In the genomic region with DNA sequence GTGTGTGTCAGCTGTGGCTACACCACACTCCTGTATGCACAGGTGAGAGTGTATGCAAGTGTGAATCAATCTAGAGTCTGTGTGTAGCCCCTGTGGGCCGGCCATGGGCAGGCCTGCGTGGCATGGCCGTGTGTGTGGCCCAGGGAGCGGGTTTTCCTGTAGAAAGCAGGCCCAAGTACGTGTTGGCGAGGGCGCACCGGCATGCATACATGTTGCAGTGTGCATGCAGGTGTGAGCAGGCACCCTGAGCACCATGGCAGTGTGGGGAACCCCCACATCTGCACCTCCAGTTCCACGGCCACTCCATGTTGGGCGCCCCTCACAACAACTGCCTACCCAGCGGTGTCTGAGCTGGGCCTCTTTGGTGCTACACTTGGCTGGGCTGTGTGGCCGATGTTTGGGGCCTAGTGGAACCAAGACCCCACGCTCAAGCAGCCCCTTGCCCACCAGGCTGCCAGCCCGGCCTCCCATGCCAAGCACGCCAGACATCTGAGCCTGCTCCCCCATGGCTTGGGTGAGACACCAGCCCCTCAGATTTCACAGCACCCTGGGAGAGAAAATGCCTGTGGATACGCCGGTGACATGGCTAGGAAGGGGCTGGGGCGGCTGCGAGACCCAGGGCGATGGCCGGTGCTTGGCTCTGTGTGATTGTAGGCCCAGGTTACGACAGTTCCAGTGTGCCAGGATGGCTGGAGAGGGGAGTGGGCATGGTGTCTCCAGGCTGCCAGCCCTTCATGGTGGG, we compare ENCODE assay signal across 11 cellular contexts. TPM values are rescaled to one million over a fixed set of nuclear protein-coding genes. Genes with fewer than 3 reads are reported as not detected.
DNase-seq lines count a peak whose midpoint lies in the region; ATAC-seq, FAIRE-seq and TF ChIP-seq lines count a peak whose summit lies in the region.
"Had no signal": no experiment of that assay in that cellular context is flagged by ENCODE, and none has a peak within 500 bp of the region (broad histone marks: within the 10 kb centered on the region; RNA-seq: fewer than 3 reads in every experiment).

No MANE protein-coding gene starts in this region.

- H3K4me3 Mint-ChIP-seq in T-helper 2 cell treated with Interferon-gamma antibody and Interleukin-4, amounts not matched to agents 5 μg/mL and 100 μg/mL, for 36 hours, result peak overlapping the region; percentile 45

- no peak overlapping the region for H3K4me2 ChIP-seq in Karpas-422 (ENCODE audit: low read depth, low read length, poor library complexity, severe bottlenecking)

- H3K27me3 ChIP-seq in adipocyte (replicated peaks; ENCODE audit: control insufficient read depth, insufficient read depth, low read length) (no peaks in the 10 kb centered on the region), left lung (peaks cover 0 to 23% of the 10 kb centered on the region in 2 donors), Karpas-422 (ENCODE audit: low read length) (no peaks in the 10 kb centered on the region)

- H3K27me3 Mint-ChIP-seq in T-helper 2 cell treated with Interferon-gamma antibody and Interleukin-4, amounts not matched to agents 5 μg/mL and 100 μg/mL, for 36 hours (ENCODE audit: low read depth), result peaks cover 42% of the 10 kb centered on the region

- no peaks in the 10 kb centered on the region for H3K9me3 Mint-ChIP-seq in T-helper 2 cell treated with Interferon-gamma antibody and Interleukin-4, amounts not matched to agents 5 μg/mL and 100 μg/mL, for 36 hours

- H3K27ac ChIP-seq in left lung (peak overlapping the region; percentile 81 to 84), Karpas-422 (ENCODE audit: low read length) (no peak overlapping the region)

- TF ChIP-seq POLR2A in GM12892 (IDR thresholded peaks at IDR 0.05; ENCODE audit: low read depth, low read length), result no peak

- peaks cover 6% of the 10 kb centered on the region for H3K36me3 ChIP-seq in adipocyte (ENCODE audit: control insufficient read depth, insufficient read depth, low read length, severe bottlenecking)
- peaks cover 0 to 4% of the 10 kb centered on the region in 2 donors for H3K36me3 ChIP-seq in left lung
- H3K36me3 ChIP-seq in Karpas-422 (ENCODE audit: insufficient read depth, low read length), result no peaks in the 10 kb centered on the region

- H3K36me3 Mint-ChIP-seq in T-helper 2 cell treated with Interferon-gamma antibody and Interleukin-4, amounts not matched to agents 5 μg/mL and 100 μg/mL, for 36 hours (ENCODE audit: low read depth), result peaks cover 2% of the 10 kb centered on the region

- TF ChIP-seq CTCF in left lung (IDR thresholded peaks at IDR 0.05), result no peak

- ATAC-seq in left lung, result peak; percentile 6

- H3K4me1 ChIP-seq in adipocyte (ENCODE audit: control insufficient read depth, insufficient read depth, low read length), result peaks cover 31% of the 10 kb centered on the region
- peaks cover 25 to 39% of the 10 kb centered on the region in 2 donors for H3K4me1 ChIP-seq in left lung
- peaks cover 2% of the 10 kb centered on the region; the same call in 1 of the 2 replicates for H3K4me1 ChIP-seq in Karpas-422 (ENCODE audit: low read length)

- H3K4me1 Mint-ChIP-seq in T-helper 2 cell treated with Interferon-gamma antibody and Interleukin-4, amounts not matched to agents 5 μg/mL and 100 μg/mL, for 36 hours (ENCODE audit: low read depth), result peaks cover 5% of the 10 kb centered on the region

- intact Hi-C loops in left lung (cut with DNase I), result loop anchor here in 1 of 2 donors (10.0 kb wide), 1 partner anchor 57 kb away; no protein-coding TSS in a partner anchor

- H4K20me1 ChIP-seq in Karpas-422 (ENCODE audit: insufficient read depth, low read depth, low read length), result no peaks in the 10 kb centered on the region

- no peak for DNase-seq in T-helper 2 cell treated with Interferon-gamma antibody and Interleukin-4, amounts not matched to agents 5 μg/mL and 100 μg/mL, for 36 hours (ENCODE audit: low spot score)
- DNase-seq in T-helper 2 cell, result no peak
- DNase-seq in adipocyte (ENCODE audit: low read depth), result no peak
- DNase-seq in left lung, result no peak
- peak; percentile 24 for DNase-seq in superior temporal gyrus (ENCODE audit: extremely low spot score)
- DNase-seq in Karpas-422, result no peak
- DNase-seq in GM12892 (ENCODE audit: insufficient read length), result no peak
- no peak for DNase-seq in T1000 (lab: John Stamatoyannopoulos, UW)
- DNase-seq: NCI-H187 treated with DMSO at 0.1 percent for 48 hours, SW 1271 had no signal

- no peaks in the 10 kb centered on the region for H3K79me2 ChIP-seq in Karpas-422 (ENCODE audit: low read length)

- H3K9ac ChIP-seq in adipocyte (ENCODE audit: low read length), result peak overlapping the region; percentile 99
- no peak overlapping the region for H3K9ac ChIP-seq in Karpas-422 (ENCODE audit: low read length)

- no peak overlapping the region for H3K27ac Mint-ChIP-seq in T-helper 2 cell treated with Interferon-gamma antibody and Interleukin-4, amounts not matched to agents 5 μg/mL and 100 μg/mL, for 36 hours

- H3K9me2 ChIP-seq in Karpas-422 (replicated peaks; ENCODE audit: insufficient read depth, low read length), result no peaks in the 10 kb centered on the region

- H2AFZ ChIP-seq in Karpas-422 (ENCODE audit: low read length), result no peak overlapping the region

- H3K9me3 ChIP-seq in adipocyte (ENCODE audit: control insufficient read depth, low read length), result no peaks in the 10 kb centered on the region
- no peaks in the 10 kb centered on the region for H3K9me3 ChIP-seq in left lung
- H3K9me3 ChIP-seq in Karpas-422 (ENCODE audit: low read length), result no peaks in the 10 kb centered on the region

- H3K4me3 ChIP-seq in adipocyte (ENCODE audit: low read length), result peak overlapping the region; percentile 88
- peak overlapping the region; percentile 61 to 63 for H3K4me3 ChIP-seq in left lung
- no peak overlapping the region for H3K4me3 ChIP-seq in Karpas-422 (ENCODE audit: low read length)

- no peak for FAIRE-seq in GM12892 (lab: Jason Lieb, UNC)
- FAIRE-seq: A204.1 had no signal

RNA-seq across cellular contexts. Expression of a gene that starts 2.1 kb away (rescaled TPM):
- total RNA-seq in left lung, result 100 to 1,000 TPM; 166 to 237 TPM
- 0.04 and 0.18 TPM in 2 replicates for total RNA-seq in Karpas-422 (2014; rRNA removed; shearing (Covaris generic); ENCODE audit: low replicate concordance)
- polyA plus RNA-seq in GM12892 (2012; ENCODE audit: missing spikeins), result 0.55 TPM

RNA-seq across cellular contexts. Expression of a gene that starts 28.0 kb away (rescaled TPM):
- total RNA-seq in left lung, result under 1 TPM in 1 of 2 donors, not detected in 1; 0.13 TPM
- total RNA-seq in Karpas-422 (2014; rRNA removed; shearing (Covaris generic); ENCODE audit: low replicate concordance), result 0.52 TPM in 1 of 2 replicates, not detected in the other
- 0.32 TPM for polyA plus RNA-seq in GM12892 (2012; ENCODE audit: missing spikeins)

RNA-seq across cellular contexts. Expression of a gene that starts 40.4 kb away (rescaled TPM):
- 10 to 100 TPM; 14.7 to 20.5 TPM for total RNA-seq in left lung
- 23.2 and 66.6 TPM in 2 replicates for total RNA-seq in Karpas-422 (2014; rRNA removed; shearing (Covaris generic); ENCODE audit: low replicate concordance)
- polyA plus RNA-seq in GM12892 (2012; ENCODE audit: missing spikeins), result 30.6 TPM

RNA-seq across cellular contexts. Expression of a gene that starts 51.7 kb away (rescaled TPM):
- 100 to 1,000 TPM in 1 of 2 donors, 10 to 100 TPM in 1; 74.8 to 118 TPM for total RNA-seq in left lung
- 130 and 144 TPM in 2 replicates for total RNA-seq in Karpas-422 (2014; rRNA removed; shearing (Covaris generic); ENCODE audit: low replicate concordance)
- polyA plus RNA-seq in GM12892 (2012; ENCODE audit: missing spikeins), result 80.1 TPM

RNA-seq across cellular contexts. Expression of a gene that starts 59.0 kb away (rescaled TPM):
- 1,000 to 10,000 TPM; 1,387 to 1,778 TPM for total RNA-seq in left lung
- 547 and 681 TPM in 2 replicates for total RNA-seq in Karpas-422 (2014; rRNA removed; shearing (Covaris generic); ENCODE audit: low replicate concordance)
- 511 TPM for polyA plus RNA-seq in GM12892 (2012; ENCODE audit: missing spikeins)

Comparison
In these comparisons a context has a peak if more than half of its experiments do, and no peak if none do; other contexts are left out.
1. RNA of a gene that starts 2.1 kb away (total RNA-seq): 166 to 237 TPM in left lung; 0.04 to 0.18 TPM in Karpas-422; every median in the first group is over 100 times any median in the second.